8 cellular contexts compared by ENCODE assay signal in genomic region chr17:15683824-15684478, GRCh38. TPM values are rescaled to one million over a fixed set of nuclear protein-coding genes. Genes with fewer than 3 reads are reported as not detected.
DNase-seq lines count a peak whose midpoint lies in the region; FAIRE-seq and TF ChIP-seq lines count a peak whose summit lies in the region.
"Not testable (repeated sequence)": the region's sequence is repeated elsewhere in the genome, so short reads cannot be mapped to it uniquely, and the experiment has no call there.

Gene TRIM16 (minus strand): TSS chr17:15684311. CDS start chr17:15651609, 32,702 bp downstream.

- FAIRE-seq in frontal cortex (lab: Jason Lieb, UNC) = not testable (repeated sequence)

- peak within 1 kb of the TSS; percentile 79 for H3K4me2 ChIP-seq in Loucy (ENCODE audit: low read depth, low read length, poor library complexity, severe bottlenecking)
- H3K4me2 ChIP-seq in neural progenitor cell = peak within 1 kb of the TSS; percentile 86

- not testable (repeated sequence) for H3K27ac ChIP-seq in SK-N-MC, neural progenitor cell

- TF ChIP-seq CTCF in Loucy (conservative IDR thresholded peaks at IDR 0.05; ENCODE audit: low read length) (peak; percentile 31; the same call in 1 of the 2 replicates), neural progenitor cell (IDR thresholded peaks at IDR 0.05) (peak; percentile 51)

- peaks cover 12% of the 10 kb centered on the region for H3K4me1 Mint-ChIP-seq in neural progenitor cell
- peaks cover 23% of the 10 kb centered on the region for H3K4me1 Mint-ChIP-seq in stimulated activated naive CD8-positive, alpha-beta T cell treated with anti-CD3 and anti-CD28 coated beads, Interleukin-15, Interleukin-2, amounts not matched to agents 100 ng/mL and 50 ng/mL, for 24 hours (ENCODE audit: low read depth)

- not testable (repeated sequence) for H3F3A ChIP-seq in Loucy (ENCODE audit: low read depth); neural progenitor cell (ENCODE audit: low read depth)

- peak within 1 kb of the TSS; percentile 43 for H3K4me3 ChIP-seq in HAP-1
- H3K4me3 ChIP-seq in Loucy (ENCODE audit: low read length, poor library complexity, severe bottlenecking) = peak within 1 kb of the TSS; percentile 81
- peak within 1 kb of the TSS; percentile 84 for H3K4me3 ChIP-seq in SK-N-MC
- peak within 1 kb of the TSS; percentile 77 for H3K4me3 ChIP-seq in neural progenitor cell

- not testable (repeated sequence) for H3K27me3 Mint-ChIP-seq in neural progenitor cell (ENCODE audit: insufficient read depth, low read depth); stimulated activated naive CD8-positive, alpha-beta T cell treated with anti-CD3 and anti-CD28 coated beads, Interleukin-15, Interleukin-2, amounts not matched to agents 100 ng/mL and 50 ng/mL, for 24 hours

- H3K4me1 ChIP-seq in HAP-1, neural progenitor cell: not testable (repeated sequence)
- H3K4me1 ChIP-seq in Loucy (ENCODE audit: insufficient read depth, low read length, poor library complexity, severe bottlenecking) = peaks cover 11% of the 10 kb centered on the region

- not testable (repeated sequence) for H3K9me3 ChIP-seq in HAP-1; Loucy (ENCODE audit: insufficient read depth, low read depth, low read length); SK-N-MC (ENCODE audit: low read depth, low read length); neural progenitor cell (ENCODE audit: low read depth)

- not testable (repeated sequence) for H4K20me1 ChIP-seq in Loucy (ENCODE audit: insufficient read depth, low read length, poor library complexity, severe bottlenecking); neural progenitor cell (ENCODE audit: low read depth)

- H3K9ac ChIP-seq in Loucy (ENCODE audit: low read depth, low read length, poor library complexity, severe bottlenecking) (peak within 1 kb of the TSS; percentile 77), SK-N-MC (ENCODE audit: insufficient read length) (peak within 1 kb of the TSS; percentile 81)
- H3K9ac ChIP-seq in neural progenitor cell = not testable (repeated sequence)

- H3K27ac Mint-ChIP-seq in neural progenitor cell = peak within 1 kb of the TSS; percentile 87
- H3K27ac Mint-ChIP-seq in stimulated activated naive CD8-positive, alpha-beta T cell treated with anti-CD3 and anti-CD28 coated beads, Interleukin-15, Interleukin-2, amounts not matched to agents 100 ng/mL and 50 ng/mL, for 24 hours = peak within 1 kb of the TSS; percentile 92

- DNase-seq in G401 (ENCODE audit: low spot score) = peak; percentile 82
- peak in 1 of 2 experiments; percentile 75 for DNase-seq in HAP-1 (ENCODE audit: low spot score in 2 of 2)
- not testable (repeated sequence) for DNase-seq in SK-N-MC (ENCODE audit: low read depth, low spot score)
- peak; percentile 85 for DNase-seq in activated naive CD4-positive, alpha-beta T cell treated with Interleukin-2 at 50 U/mL for 16 hours
- DNase-seq in frontal cortex (ENCODE audit: low spot score in 2 of 2) = peak in 1 of 2 donors; percentile 67
- DNase-seq in neural progenitor cell (ENCODE audit: low spot score) = peak; percentile 60

- H3K36me3 Mint-ChIP-seq in neural progenitor cell = not testable (repeated sequence)
- H3K36me3 Mint-ChIP-seq in stimulated activated naive CD8-positive, alpha-beta T cell treated with anti-CD3 and anti-CD28 coated beads, Interleukin-15, Interleukin-2, amounts not matched to agents 100 ng/mL and 50 ng/mL, for 24 hours (ENCODE audit: low read depth) = peaks cover 13% of the 10 kb centered on the region

- in situ Hi-C loops in G401 (cut with HindIII; ENCODE audit: low sequenced_read_pairs); HAP-1 (cut with MboI; ENCODE audit: low sequenced_read_pairs): not testable (repeated sequence)

- not testable (repeated sequence) for H3K36me3 ChIP-seq in HAP-1 (replicated peaks); Loucy (ENCODE audit: insufficient read depth, low read length); SK-N-MC (ENCODE audit: insufficient read depth, low read length); neural progenitor cell

- H3K4me3 Mint-ChIP-seq in neural progenitor cell = peak within 1 kb of the TSS; percentile 91
- peak within 1 kb of the TSS; percentile 95 for H3K4me3 Mint-ChIP-seq in stimulated activated naive CD8-positive, alpha-beta T cell treated with anti-CD3 and anti-CD28 coated beads, Interleukin-15, Interleukin-2, amounts not matched to agents 100 ng/mL and 50 ng/mL, for 24 hours

- H3K27me3 ChIP-seq in HAP-1 (ENCODE audit: low read depth); Loucy (ENCODE audit: insufficient read depth, low read length, poor library complexity, severe bottlenecking); neural progenitor cell: not testable (repeated sequence)

- H3K79me2 ChIP-seq in Loucy (ENCODE audit: insufficient read depth, low read length); neural progenitor cell (ENCODE audit: low read depth): not testable (repeated sequence)

- H2AFZ ChIP-seq in Loucy (ENCODE audit: low read length) = peak within 1 kb of the TSS; percentile 93
- H2AFZ ChIP-seq in neural progenitor cell (replicated peaks) = peak within 1 kb of the TSS; percentile 98

- not testable (repeated sequence) for H3K9me3 Mint-ChIP-seq in neural progenitor cell; stimulated activated naive CD8-positive, alpha-beta T cell treated with anti-CD3 and anti-CD28 coated beads, Interleukin-15, Interleukin-2, amounts not matched to agents 100 ng/mL and 50 ng/mL, for 24 hours

- not testable (repeated sequence) for H3K9me2 ChIP-seq in Loucy (replicated peaks; ENCODE audit: low read depth, low read length)

RNA-seq across cellular contexts. Expression of gene TRIM16, which starts in this region (rescaled TPM):
- 19.0 and 47.9 TPM in 2 replicates for total RNA-seq in G401 (2014; rRNA removed; shearing (Covaris generic))
- 63.6 TPM for total RNA-seq in frontal cortex
- total RNA-seq in neural progenitor cell (ENCODE audit: low replicate concordance) = 32.1 and 61.6 TPM in 2 replicates
